1 cellular context compared by ENCODE assay signal in genomic region chr18:57980573-57981348, GRCh38.
TF ChIP-seq lines count a peak whose summit lies in the region.

No MANE protein-coding gene starts in this region.

TF ChIP-seq in GM23338, 12 proteins besides CTCF, POLR2A, EP300 and RAD21 (continued from another document):
- TF ChIP-seq ZNF462 (CRISPR knock-in tag; IDR thresholded peaks at IDR 0.05): no peak
- no peak for TF ChIP-seq ZNF331 (CRISPR knock-in tag; IDR thresholded peaks at IDR 0.05; ENCODE audit: low read depth)
- TF ChIP-seq REST (IDR thresholded peaks at IDR 0.05; ENCODE audit: unreplicated experiment): no peak
- TF ChIP-seq EZH2 (IDR thresholded peaks at IDR 0.05; ENCODE audit: low read depth, unreplicated experiment): no peak
- TF ChIP-seq POLR2AphosphoS5 (IDR thresholded peaks at IDR 0.05; ENCODE audit: low read depth): no peak
- TF ChIP-seq ETS1 (IDR thresholded peaks at IDR 0.05): no peak
- no peak for TF ChIP-seq CREB1 (CRISPR knock-in tag; IDR thresholded peaks at IDR 0.05; ENCODE audit: low read depth)
- TF ChIP-seq JUNB (IDR thresholded peaks at IDR 0.05; ENCODE audit: unreplicated experiment): no peak
- no peak for TF ChIP-seq NANOG (IDR thresholded peaks at IDR 0.05; ENCODE audit: borderline replicate concordance)
- no peak for TF ChIP-seq EZH2phosphoT487 (IDR thresholded peaks at IDR 0.05; ENCODE audit: unreplicated experiment)
- TF ChIP-seq ZNF114 (CRISPR knock-in tag; IDR thresholded peaks at IDR 0.05): no peak
